16 cellular contexts compared by ENCODE assay signal in the genomic region with DNA sequence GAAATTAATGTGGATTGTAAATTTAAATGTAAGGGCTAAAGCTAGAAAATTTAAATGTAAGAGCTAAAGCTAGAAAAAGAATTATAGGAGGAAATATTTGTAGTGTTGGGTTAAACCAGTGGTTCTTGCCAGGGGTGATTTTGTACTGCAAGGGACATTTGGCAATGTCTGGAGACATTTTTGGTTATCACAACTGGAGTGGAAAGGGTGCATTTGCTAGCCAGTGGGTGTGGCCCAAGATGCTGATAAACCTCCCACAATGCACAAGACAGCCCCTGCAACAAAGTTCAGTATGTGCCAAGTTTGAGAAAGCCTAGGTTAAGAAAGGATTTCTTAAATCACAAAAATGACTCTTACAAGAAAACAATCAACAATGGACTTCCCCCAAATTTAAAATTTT. TPM values are rescaled to one million over a fixed set of nuclear protein-coding genes. Genes with fewer than 3 reads are reported as not detected.
DNase-seq lines count a peak whose midpoint lies in the region; TF ChIP-seq lines count a peak whose summit lies in the region.
"Had no signal": no experiment of that assay in that cellular context is flagged by ENCODE, and none has a peak within 500 bp of the region (broad histone marks: within the 10 kb centered on the region; RNA-seq: fewer than 3 reads in every experiment).

No MANE protein-coding gene starts in this region.

- no peaks in the 10 kb centered on the region for H3F3A ChIP-seq in SK-N-SH (replicated peaks; ENCODE audit: insufficient read depth)

- no peaks in the 10 kb centered on the region for H3K9me2 ChIP-seq in SK-N-SH

- TF ChIP-seq RAD21 in SK-N-SH (IDR thresholded peaks at IDR 0.05; ENCODE audit: low read length) = no peak

- H3K4me3 Mint-ChIP-seq in progenitor cell of endocrine pancreas (ENCODE audit: low read depth) = no peak overlapping the region
- H3K4me3 Mint-ChIP-seq: CD4-positive, alpha-beta memory T cell had no signal

- no peak overlapping the region for H3K9ac ChIP-seq in SK-N-SH

- TF ChIP-seq EP300 in SK-N-SH (IDR thresholded peaks at IDR 0.05; ENCODE audit: borderline replicate concordance in 1 of 2, low read depth in 1 of 2, low read length in 1 of 2) = no peak

- H4K20me1 ChIP-seq in SK-N-SH (ENCODE audit: insufficient read depth) = no peaks in the 10 kb centered on the region

- H3K9me3 ChIP-seq in SK-N-SH = no peaks in the 10 kb centered on the region

- H3K4me1 Mint-ChIP-seq in progenitor cell of endocrine pancreas (ENCODE audit: low read depth) = peaks cover 48% of the 10 kb centered on the region
- H3K4me1 Mint-ChIP-seq: CD4-positive, alpha-beta memory T cell had no signal

- no peak for TF ChIP-seq POLR2A in erythroblast (IDR thresholded peaks at IDR 0.05; ENCODE audit: low read length)

- no peaks in the 10 kb centered on the region for H3K36me3 ChIP-seq in SK-N-SH (replicated peaks in 1 of 2; ENCODE audit: control insufficient read depth in 1 of 2, insufficient read depth in 2 of 2, low read length in 1 of 2)

- peaks cover under 1% of the 10 kb centered on the region for H3K36me3 Mint-ChIP-seq in progenitor cell of endocrine pancreas (ENCODE audit: insufficient read depth)
- H3K36me3 Mint-ChIP-seq: CD4-positive, alpha-beta memory T cell had no signal

- TF ChIP-seq CTCF in progenitor cell of endocrine pancreas (IDR thresholded peaks at IDR 0.05; ENCODE audit: unreplicated experiment) (no peak), SK-N-SH (IDR thresholded peaks at IDR 0.05) (no peak)

- H3K79me2 ChIP-seq in SK-N-SH (ENCODE audit: insufficient read depth) = no peaks in the 10 kb centered on the region

- CTCF ChIA-PET in SK-N-SH (lab: Yijun Ruan, JAX) = interaction anchor here (1.0 kb wide), 1 partner anchor 146 kb away, joined by 3 read pairs; no protein-coding TSS in a partner anchor

- H3K27me3 Mint-ChIP-seq in progenitor cell of endocrine pancreas = no peaks in the 10 kb centered on the region

- no peak overlapping the region for H2AFZ ChIP-seq in SK-N-SH (ENCODE audit: low read depth)

- no peak overlapping the region for H3K4me3 ChIP-seq in SK-N-SH (ENCODE audit: low read depth in 2 of 2, low read length in 1 of 2)

- H3K4me1 ChIP-seq in SK-N-SH (ENCODE audit: control insufficient read depth in 1 of 2, insufficient read depth in 2 of 2, low read depth in 1 of 2, low read length in 1 of 2) = peaks cover 0 to 11% of the 10 kb centered on the region in 2 experiments; a peak in 1 of 4 replicates

- POLR2A ChIA-PET in SK-N-SH (lab: Yijun Ruan, JAX) = no interaction called here

- H3K4me2 ChIP-seq in SK-N-SH = no peak overlapping the region

- H3K27me3 ChIP-seq in SK-N-SH (ENCODE audit: insufficient read depth) = no peaks in the 10 kb centered on the region

- DNase-seq in HUDEP-2 (lab: John Stamatoyannopoulos, UW; ENCODE audit: unreplicated experiment in 76 of 76) (peak in 69 of 76 experiments; percentile 5 to 84 (median 44)), OCI-M1 (lab: John Stamatoyannopoulos, UW) (peak; percentile 55), erythroblast (lab: John Stamatoyannopoulos, UW) (peak; percentile 67 to 85), progenitor cell of endocrine pancreas (ENCODE audit: low spot score, unreplicated experiment) (no peak), cerebellar cortex (ENCODE audit: low spot score) (no peak), SK-N-SH (no peak)
- DNase-seq: C1 segment of cervical spinal cord; Calu3; CD4-positive, alpha-beta memory T cell; COR-L47; DMS53; DMS79 treated with DMSO at 0.1 percent for 48 hours; GF-D8; GOT3; H7; HCEC 1CT had no signal

- H3K9me3 Mint-ChIP-seq in progenitor cell of endocrine pancreas (ENCODE audit: low read depth) = peaks cover under 1% of the 10 kb centered on the region
- H3K9me3 Mint-ChIP-seq: CD4-positive, alpha-beta memory T cell had no signal

- no peak overlapping the region for H3K27ac Mint-ChIP-seq in progenitor cell of endocrine pancreas
- H3K27ac Mint-ChIP-seq: CD4-positive, alpha-beta memory T cell had no signal

- no peak overlapping the region for H3K27ac ChIP-seq in SK-N-SH (ENCODE audit: low read depth in 2 of 2, low read length in 1 of 2)

TF ChIP-seq in SK-N-SH, 30 proteins besides CTCF, POLR2A, EP300 and RAD21:
- no peak for TF ChIP-seq YY1 (IDR thresholded peaks at IDR 0.05; ENCODE audit: low read depth)
- no peak for TF ChIP-seq TAF1 (IDR thresholded peaks at IDR 0.05; ENCODE audit: borderline replicate concordance, low read depth, low read length)
- TF ChIP-seq MEF2A (IDR thresholded peaks at IDR 0.05; ENCODE audit: borderline replicate concordance, low read depth) = no peak
- no peak for TF ChIP-seq RCOR1 (IDR thresholded peaks at IDR 0.05; ENCODE audit: low read length)
- TF ChIP-seq, protein P1, sequence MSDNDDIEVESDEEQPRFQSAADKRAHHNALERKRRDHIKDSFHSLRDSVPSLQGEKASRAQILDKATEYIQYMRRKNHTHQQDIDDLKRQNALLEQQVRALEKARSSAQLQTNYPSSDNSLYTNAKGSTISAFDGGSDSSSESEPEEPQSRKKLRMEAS (IDR thresholded peaks at IDR 0.05; ENCODE audit: low read depth) = no peak
- TF ChIP-seq ELF1 (IDR thresholded peaks at IDR 0.05) = no peak
- TF ChIP-seq TEAD4 (IDR thresholded peaks at IDR 0.05; ENCODE audit: borderline replicate concordance, insufficient read depth) = no peak
- TF ChIP-seq GABPA (IDR thresholded peaks at IDR 0.05; ENCODE audit: low read depth) = no peak
- no peak for TF ChIP-seq ZBTB33 (IDR thresholded peaks at IDR 0.05; ENCODE audit: borderline replicate concordance, low read depth)
- no peak for TF ChIP-seq NRF1 (IDR thresholded peaks at IDR 0.05; ENCODE audit: low read depth, low read length)
- TF ChIP-seq MXI1 (IDR thresholded peaks at IDR 0.05; ENCODE audit: low read depth, low read length) = no peak
- no peak for TF ChIP-seq JUND (IDR thresholded peaks at IDR 0.05)
- no peak for TF ChIP-seq POLR2AphosphoS5 (IDR thresholded peaks at IDR 0.05; ENCODE audit: low read depth, low read length)
- TF ChIP-seq, protein P2, sequence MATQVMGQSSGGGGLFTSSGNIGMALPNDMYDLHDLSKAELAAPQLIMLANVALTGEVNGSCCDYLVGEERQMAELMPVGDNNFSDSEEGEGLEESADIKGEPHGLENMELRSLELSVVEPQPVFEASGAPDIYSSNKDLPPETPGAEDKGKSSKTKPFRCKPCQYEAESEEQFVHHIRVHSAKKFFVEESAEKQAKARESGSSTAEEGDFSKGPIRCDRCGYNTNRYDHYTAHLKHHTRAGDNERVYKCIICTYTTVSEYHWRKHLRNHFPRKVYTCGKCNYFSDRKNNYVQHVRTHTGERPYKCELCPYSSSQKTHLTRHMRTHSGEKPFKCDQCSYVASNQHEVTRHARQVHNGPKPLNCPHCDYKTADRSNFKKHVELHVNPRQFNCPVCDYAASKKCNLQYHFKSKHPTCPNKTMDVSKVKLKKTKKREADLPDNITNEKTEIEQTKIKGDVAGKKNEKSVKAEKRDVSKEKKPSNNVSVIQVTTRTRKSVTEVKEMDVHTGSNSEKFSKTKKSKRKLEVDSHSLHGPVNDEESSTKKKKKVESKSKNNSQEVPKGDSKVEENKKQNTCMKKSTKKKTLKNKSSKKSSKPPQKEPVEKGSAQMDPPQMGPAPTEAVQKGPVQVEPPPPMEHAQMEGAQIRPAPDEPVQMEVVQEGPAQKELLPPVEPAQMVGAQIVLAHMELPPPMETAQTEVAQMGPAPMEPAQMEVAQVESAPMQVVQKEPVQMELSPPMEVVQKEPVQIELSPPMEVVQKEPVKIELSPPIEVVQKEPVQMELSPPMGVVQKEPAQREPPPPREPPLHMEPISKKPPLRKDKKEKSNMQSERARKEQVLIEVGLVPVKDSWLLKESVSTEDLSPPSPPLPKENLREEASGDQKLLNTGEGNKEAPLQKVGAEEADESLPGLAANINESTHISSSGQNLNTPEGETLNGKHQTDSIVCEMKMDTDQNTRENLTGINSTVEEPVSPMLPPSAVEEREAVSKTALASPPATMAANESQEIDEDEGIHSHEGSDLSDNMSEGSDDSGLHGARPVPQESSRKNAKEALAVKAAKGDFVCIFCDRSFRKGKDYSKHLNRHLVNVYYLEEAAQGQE (IDR thresholded peaks at IDR 0.05; ENCODE audit: low read depth, low read length) = no peak
- no peak for TF ChIP-seq SIN3A (IDR thresholded peaks at IDR 0.05; ENCODE audit: borderline replicate concordance, low read depth, low read length)
- no peak for TF ChIP-seq NFIC (IDR thresholded peaks at IDR 0.05; ENCODE audit: borderline replicate concordance)
- no peak for TF ChIP-seq FOXM1 (IDR thresholded peaks at IDR 0.05; ENCODE audit: low read depth)
- no peak for TF ChIP-seq PBX3 (IDR thresholded peaks at IDR 0.05)
- no peak for TF ChIP-seq GATA2 (CRISPR knock-in tag; IDR thresholded peaks at IDR 0.05)
- no peak for TF ChIP-seq FOXJ3 (CRISPR knock-in tag; IDR thresholded peaks at IDR 0.05)
TF ChIP-seq in SK-N-SH: peak in this region for 0.

RNA-seq across cellular contexts. Expression of gene ELL2, which starts 31.6 kb away (rescaled TPM):
- total RNA-seq in progenitor cell of endocrine pancreas = 124 and 145 TPM in 2 replicates
- polyA plus RNA-seq in SK-N-SH (2012; rRNA removed) = 18.4 and 27.4 TPM in 2 replicates
- polyA plus RNA-seq in SK-N-SH (2012; cell fraction: cytosol; rRNA removed) = 22.3 and 24.9 TPM in 2 replicates
- 25.1 and 49.5 TPM in 2 replicates for polyA plus RNA-seq in SK-N-SH (2012; cell fraction: nucleus; rRNA removed)

Comparison
In these comparisons a context has a peak if more than half of its experiments do, and no peak if none do; other contexts are left out.
1. DNase-seq: peak in HUDEP-2 (69 of 76), OCI-M1 (single experiment) and erythroblast (2 of 2); none in progenitor cell of endocrine pancreas (single experiment), cerebellar cortex (single experiment) and SK-N-SH (single experiment).